ENCODE assay signal across 9 cellular contexts in the genomic region with DNA sequence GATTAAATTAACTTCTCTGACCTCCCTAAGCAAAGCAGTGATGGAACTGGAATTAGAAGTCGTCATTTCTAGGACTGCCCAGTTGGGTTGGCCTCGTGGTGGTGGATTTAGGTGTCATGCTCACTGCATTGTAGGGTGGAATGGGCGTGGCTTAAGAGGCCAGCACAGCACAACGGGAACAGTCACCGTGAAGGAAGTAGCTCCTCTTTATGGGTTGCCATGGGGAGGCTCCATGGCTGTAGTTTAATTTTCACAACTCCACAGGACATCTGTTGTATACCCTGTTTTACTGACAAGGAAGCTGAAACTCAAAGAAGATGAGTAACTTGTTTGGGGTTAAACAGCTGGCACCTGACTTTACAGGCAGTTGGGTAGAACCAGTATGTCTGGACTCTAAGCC.
DNase-seq lines count a peak whose midpoint lies in the region; ATAC-seq and TF ChIP-seq lines count a peak whose summit lies in the region.
"Had no signal": no experiment of that assay in that cellular context is flagged by ENCODE, and none has a peak within 500 bp of the region (broad histone marks: within the 10 kb centered on the region; RNA-seq: fewer than 3 reads in every experiment).

No MANE protein-coding gene starts in this region.

- no peaks in the 10 kb centered on the region for H3K27me3 ChIP-seq in CD4-positive, alpha-beta T cell (ENCODE audit: control insufficient read depth, insufficient read depth, low read length)
- H3K27me3 ChIP-seq in HL-60 (ENCODE audit: insufficient read depth, poor library complexity, severe bottlenecking), result no peaks in the 10 kb centered on the region

- peak; percentile 72 for ATAC-seq in CD4-positive, alpha-beta T cell (ENCODE audit: poor library complexity)
- peak; percentile 46 for ATAC-seq in GM21367 (IDR thresholded peaks at IDR 0.05; ENCODE audit: unreplicated experiment)

- POLR2A ChIA-PET in CD4-positive, alpha-beta T cell (lab: Charles Lee), result interaction anchor here (0.7 to 3.8 kb wide), 18 partner anchors 9 to 84 kb away, joined by 3 to 27 read pairs (median 6); no protein-coding TSS in a partner anchor

- peaks cover 99% of the 10 kb centered on the region for H3K4me1 Mint-ChIP-seq in CD4-positive, alpha-beta T cell (ENCODE audit: low read depth)
- peaks cover 98% of the 10 kb centered on the region for H3K4me1 Mint-ChIP-seq in activated T-cell treated with anti-CD3 and anti-CD28 coated beads, Interleukin-2, amount 50 U/mL, for 24 hours (ENCODE audit: low read depth)
- peaks cover 32% of the 10 kb centered on the region for H3K4me1 Mint-ChIP-seq in neural crest cell

- no peak overlapping the region for H3K4me3 ChIP-seq in HL-60 (replicated peaks; ENCODE audit: insufficient read depth, low read length)

- H3K27ac Mint-ChIP-seq in CD4-positive, alpha-beta T cell, result peak overlapping the region; percentile 89
- H3K27ac Mint-ChIP-seq in activated T-cell treated with anti-CD3 and anti-CD28 coated beads, Interleukin-2, amount 50 U/mL, for 24 hours, result peak overlapping the region; percentile 98
- H3K27ac Mint-ChIP-seq in neural crest cell (ENCODE audit: unreplicated experiment), result peak overlapping the region; percentile 3
- H3K27ac Mint-ChIP-seq: nephron had no signal

- peak in 8 of 10 experiments; percentile 22 to 63 (median 42) for DNase-seq in CD4-positive, alpha-beta T cell
- DNase-seq in HL-60 (ENCODE audit: low read depth in 1 of 2, low spot score in 1 of 2) (peak; percentile 70 to 84), neural crest cell (ENCODE audit: low read depth, low spot score) (no peak), HuH-7 (ENCODE audit: low spot score) (no peak), COLO668 (lab: John Stamatoyannopoulos, UW; ENCODE audit: unreplicated experiment) (no peak), NCI-H1105 (lab: John Stamatoyannopoulos, UW) (no peak)
- peak; percentile 69 for DNase-seq in activated T-cell treated with anti-CD3 and anti-CD28 coated beads, Interleukin-2, amount 50 U/mL, for 24 hours

- H3K36me3 Mint-ChIP-seq in CD4-positive, alpha-beta T cell (ENCODE audit: low read depth), result peaks cover 98% of the 10 kb centered on the region
- H3K36me3 Mint-ChIP-seq in activated T-cell treated with anti-CD3 and anti-CD28 coated beads, Interleukin-2, amount 50 U/mL, for 24 hours (ENCODE audit: low read depth), result peaks cover 96% of the 10 kb centered on the region
- peaks cover 2% of the 10 kb centered on the region for H3K36me3 Mint-ChIP-seq in neural crest cell (ENCODE audit: low read depth)

- peak overlapping the region; percentile 47 for H3K4me3 Mint-ChIP-seq in CD4-positive, alpha-beta T cell
- H3K4me3 Mint-ChIP-seq in activated T-cell treated with anti-CD3 and anti-CD28 coated beads, Interleukin-2, amount 50 U/mL, for 24 hours, result peak overlapping the region; percentile 61
- H3K4me3 Mint-ChIP-seq in neural crest cell, result no peak overlapping the region
- H3K4me3 Mint-ChIP-seq: nephron had no signal

- H3K9me3 ChIP-seq in CD4-positive, alpha-beta T cell (ENCODE audit: control insufficient read depth, low read length), result no peaks in the 10 kb centered on the region

- TF ChIP-seq CTCF in CD4-positive, alpha-beta T cell (IDR thresholded peaks at IDR 0.05), result no peak
- TF ChIP-seq CTCF in HL-60 (IDR thresholded peaks at IDR 0.05; ENCODE audit: insufficient read depth, low read length), result no peak
- no peak for TF ChIP-seq CTCF in neural crest cell (conservative IDR thresholded peaks at IDR 0.05)

- no peaks in the 10 kb centered on the region for H3K27me3 Mint-ChIP-seq in CD4-positive, alpha-beta T cell
- no peaks in the 10 kb centered on the region for H3K27me3 Mint-ChIP-seq in activated T-cell treated with anti-CD3 and anti-CD28 coated beads, Interleukin-2, amount 50 U/mL, for 24 hours
- H3K27me3 Mint-ChIP-seq in neural crest cell (ENCODE audit: low read depth), result no peaks in the 10 kb centered on the region

- peak overlapping the region; percentile 78 for H3K27ac ChIP-seq in CD4-positive, alpha-beta T cell (ENCODE audit: low read depth, low read length)
- H3K27ac ChIP-seq in HL-60 (replicated peaks), result peak overlapping the region; percentile 71

- CTCF ChIA-PET in CD4-positive, alpha-beta T cell (lab: Charles Lee), result interaction anchor here (0.9 to 3.7 kb wide), 7 partner anchors 9 to 143 kb away, joined by 3 to 14 read pairs (median 3); no protein-coding TSS in a partner anchor

- no peaks in the 10 kb centered on the region for H3K9me3 Mint-ChIP-seq in CD4-positive, alpha-beta T cell
- H3K9me3 Mint-ChIP-seq in activated T-cell treated with anti-CD3 and anti-CD28 coated beads, Interleukin-2, amount 50 U/mL, for 24 hours, result no peaks in the 10 kb centered on the region
- H3K9me3 Mint-ChIP-seq in neural crest cell, result no peaks in the 10 kb centered on the region
- H3K9me3 Mint-ChIP-seq: nephron had no signal

- intact Hi-C loops in CD4-positive, alpha-beta T cell (cut with DNase I, micrococcal nuclease), result loop anchor here in 1 of 2 experiments (1.0 to 5.0 kb wide), 4 partner anchors 10 to 49 kb away; no protein-coding TSS in a partner anchor

Comparison
In these comparisons a context has a peak if more than half of its experiments do, and no peak if none do; other contexts are left out.
1. DNase-seq: peak in CD4-positive, alpha-beta T cell (8 of 10), HL-60 (2 of 2) and activated T-cell treated with anti-CD3 and anti-CD28 coated beads, Interleukin-2, amount 50 U/mL, for 24 hours (single experiment); none in neural crest cell (single experiment), HuH-7 (single experiment), COLO668 (single experiment) and NCI-H1105 (single experiment).
2. H3K27ac Mint-ChIP-seq: peak in every context shown above with its lines; median percentile 98 in activated T-cell treated with anti-CD3 and anti-CD28 coated beads, Interleukin-2, amount 50 U/mL, for 24 hours; 89 in CD4-positive, alpha-beta T cell; 3 in neural crest cell.